Comparison of ENCODE assay signal across 19 cellular contexts in the genomic region with DNA sequence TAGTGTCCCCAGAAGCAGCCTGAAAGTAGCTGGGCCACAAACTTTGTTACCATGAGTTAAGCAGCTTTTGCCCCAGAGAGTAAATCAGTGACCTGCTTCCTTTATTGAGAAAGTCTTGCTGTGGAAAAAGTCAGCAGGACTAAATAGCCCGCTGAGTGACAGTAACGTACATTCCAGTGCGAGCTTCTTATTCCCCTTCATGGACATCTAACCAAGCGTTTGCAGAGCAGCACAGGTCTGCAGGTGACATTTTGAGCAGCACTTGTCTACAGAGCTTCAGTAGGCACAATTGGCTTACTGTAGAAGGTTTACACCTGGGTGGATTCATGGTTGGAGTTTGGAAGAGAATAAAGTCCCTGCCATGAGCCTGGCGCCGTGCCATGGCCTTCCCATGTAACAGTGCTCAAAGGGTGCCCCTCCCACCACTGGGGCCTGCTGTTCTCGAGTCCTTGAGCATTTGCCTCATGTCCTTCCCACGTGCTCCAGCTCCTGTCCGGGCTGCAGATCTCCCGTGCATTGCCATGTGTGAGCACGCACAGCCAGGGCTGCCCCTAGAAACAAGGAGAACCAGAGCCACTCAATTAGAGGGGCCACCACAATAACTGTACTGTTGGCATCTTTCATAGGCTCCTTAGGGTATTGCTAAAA. TPM values are rescaled to one million over a fixed set of nuclear protein-coding genes. Genes with fewer than 3 reads are reported as not detected.
DNase-seq lines count a peak whose midpoint lies in the region; ATAC-seq and TF ChIP-seq lines count a peak whose summit lies in the region.
"Had no signal": no experiment of that assay in that cellular context is flagged by ENCODE, and none has a peak within 500 bp of the region (broad histone marks: within the 10 kb centered on the region; RNA-seq: fewer than 3 reads in every experiment).

No MANE protein-coding gene starts in this region.

- POLR2A ChIA-PET in activated B cell treated with CpG ODN at 0.5 μM for 24 hours (lab: Charles Lee): interaction anchor here (0.7 to 17.4 kb wide), 13 partner anchors 9 to 354 kb away, joined by 3 to 677 read pairs (median 8); partner anchors contain the start of genes GRHPR and PAX5
- POLR2A ChIA-PET in PC-3 (lab: Charles Lee; ENCODE audit: unreplicated experiment): no interaction called here

- no peaks in the 10 kb centered on the region for H3K9me3 Mint-ChIP-seq in activated B cell treated with CpG ODN at 0.5 μM for 24 hours
- peaks cover 9 to 15% of the 10 kb centered on the region in 2 donors for H3K9me3 Mint-ChIP-seq in stimulated activated naive B cell treated with anti-CD40 and anti-IgM and Interleukin-4, amounts not matched to agents 10 μg/mL and 1 μg/mL and 100 μg/mL, for 72 hours
- H3K9me3 Mint-ChIP-seq: T-helper 2 cell treated with Interferon-gamma antibody and Interleukin-4, amounts not matched to agents 5 μg/mL and 100 μg/mL, for 36 hours had no signal

- CTCF ChIA-PET in activated B cell treated with CpG ODN at 0.5 μM for 24 hours (lab: Charles Lee) (interaction anchor here (1.4 to 3.5 kb wide), 3 partner anchors 10 to 30 kb away, joined by 4 to 21 read pairs (median 16); no protein-coding TSS in a partner anchor), PC-3 (lab: Charles Lee) (no interaction called here)

- H3K4me2 ChIP-seq in Karpas-422 (ENCODE audit: low read depth, low read length, poor library complexity, severe bottlenecking): peak overlapping the region; percentile 54
- no peak overlapping the region for H3K4me2 ChIP-seq in PC-3 (ENCODE audit: low read length)
- H3K4me2 ChIP-seq: BLaER1 treated with 17β-estradiol and CSF1 and Interleukin-3, amounts not matched to agents 10 nM and 100 nM had no signal

- WGBS in stomach, 5 donors: 81 to 90% (median 86%) methylated on average over 8 to 11 of the region's 11 CpGs

- TF ChIP-seq EP300 in stomach (IDR thresholded peaks at IDR 0.05): no peak

- peaks cover 3% of the 10 kb centered on the region; the same call in 1 of the 2 replicates for H3K9me3 ChIP-seq in Karpas-422 (ENCODE audit: low read length)
- no peaks in the 10 kb centered on the region for H3K9me3 ChIP-seq in PC-3 (ENCODE audit: low read length)
- no peaks in the 10 kb centered on the region for H3K9me3 ChIP-seq in stomach
- H3K9me3 ChIP-seq: MG63 had no signal

- TF ChIP-seq CTCF in activated B cell treated with CpG ODN at 0.5 μM for 24 hours (IDR thresholded peaks at IDR 0.05): no peak
- TF ChIP-seq CTCF in PC-3 (conservative IDR thresholded peaks at IDR 0.05; ENCODE audit: low read depth, low read length): no peak
- no peak for TF ChIP-seq CTCF in stomach (IDR thresholded peaks at IDR 0.05)

- no peaks in the 10 kb centered on the region for H3K27me3 Mint-ChIP-seq in activated B cell treated with CpG ODN at 0.5 μM for 24 hours
- no peaks in the 10 kb centered on the region for H3K27me3 Mint-ChIP-seq in stimulated activated naive B cell treated with anti-CD40 and anti-IgM and Interleukin-4, amounts not matched to agents 10 μg/mL and 1 μg/mL and 100 μg/mL, for 72 hours

- no peaks in the 10 kb centered on the region for H4K20me1 ChIP-seq in Karpas-422 (ENCODE audit: insufficient read depth, low read depth, low read length)
- H4K20me1 ChIP-seq in PC-3 (ENCODE audit: low read length): no peaks in the 10 kb centered on the region
- H4K20me1 ChIP-seq: BLaER1 treated with 17β-estradiol and CSF1 and Interleukin-3, amounts not matched to agents 10 nM and 100 nM had no signal

- H3K9ac ChIP-seq in Karpas-422 (ENCODE audit: low read length) (peak overlapping the region; percentile 83), PC-3 (ENCODE audit: low read length) (no peak overlapping the region)
- H3K9ac ChIP-seq: BLaER1 treated with 17β-estradiol and CSF1 and Interleukin-3, amounts not matched to agents 10 nM and 100 nM had no signal

- H3K4me1 ChIP-seq in Karpas-422 (ENCODE audit: low read length) (peaks cover 91% of the 10 kb centered on the region), PC-3 (ENCODE audit: insufficient read depth, low read length) (no peaks in the 10 kb centered on the region), stomach (no peaks in the 10 kb centered on the region)

- H3K36me3 ChIP-seq in Karpas-422 (ENCODE audit: insufficient read depth, low read length) (peaks cover 4% of the 10 kb centered on the region; the same call in 1 of the 2 replicates), PC-3 (ENCODE audit: low read depth, low read length) (no peaks in the 10 kb centered on the region), stomach (no peaks in the 10 kb centered on the region)
- H3K36me3 ChIP-seq: BLaER1 treated with 17β-estradiol and CSF1 and Interleukin-3, amounts not matched to agents 10 nM and 100 nM; MG63 had no signal

- H2AFZ ChIP-seq in Karpas-422 (ENCODE audit: low read length) (no peak overlapping the region), PC-3 (ENCODE audit: low read length) (no peak overlapping the region)

- ATAC-seq in activated B cell treated with CpG ODN at 0.5 μM for 24 hours (ENCODE audit: low read depth): no peak
- peak in 1 of 2 donors; percentile 8 for ATAC-seq in stimulated activated naive B cell treated with anti-CD40 and anti-IgM and Interleukin-4, amounts not matched to agents 10 μg/mL and 1 μg/mL and 100 μg/mL, for 72 hours (replicated peaks)
- no peak for ATAC-seq in PC-3

- peak overlapping the region; percentile 15 for H3K4me3 Mint-ChIP-seq in activated B cell treated with CpG ODN at 0.5 μM for 24 hours
- H3K4me3 Mint-ChIP-seq in stimulated activated naive B cell treated with anti-CD40 and anti-IgM and Interleukin-4, amounts not matched to agents 10 μg/mL and 1 μg/mL and 100 μg/mL, for 72 hours: peak overlapping the region in 1 of 2 donors; percentile 41
- H3K4me3 Mint-ChIP-seq: T-helper 2 cell treated with Interferon-gamma antibody and Interleukin-4, amounts not matched to agents 5 μg/mL and 100 μg/mL, for 36 hours had no signal

- DNase-seq in DMS 273 (lab: John Stamatoyannopoulos, UW; ENCODE audit: unreplicated experiment) (peak; percentile 21), DMS 273 treated with DMSO at 0.1 percent for 48 hours (lab: John Stamatoyannopoulos, UW) (no peak), Karpas-422 (peak; percentile 83), activated B cell treated with CpG ODN at 0.5 μM for 24 hours (no peak), nucleus accumbens (lab: John Stamatoyannopoulos, UW) (no peak), PC-3 (no peak), stomach (no peak)
- no peak for DNase-seq in stimulated activated naive B cell treated with anti-CD40 and anti-IgM and Interleukin-4, amounts not matched to agents 10 μg/mL and 1 μg/mL and 100 μg/mL, for 72 hours
- DNase-seq: KG1, MG63, NCI-H1105 treated with DMSO at 0.1 percent for 48 hours, NCI-H1930, NCI-H526 treated with DMSO at 0.1 percent for 48 hours, SIG-M5, SW 1271 had no signal

- peak overlapping the region; percentile 97 for H3K27ac Mint-ChIP-seq in activated B cell treated with CpG ODN at 0.5 μM for 24 hours
- H3K27ac Mint-ChIP-seq in stimulated activated naive B cell treated with anti-CD40 and anti-IgM and Interleukin-4, amounts not matched to agents 10 μg/mL and 1 μg/mL and 100 μg/mL, for 72 hours: peak overlapping the region; percentile 96
- H3K27ac Mint-ChIP-seq: T-helper 2 cell treated with Interferon-gamma antibody and Interleukin-4, amounts not matched to agents 5 μg/mL and 100 μg/mL, for 36 hours had no signal

- H3K27me3 ChIP-seq in Karpas-422 (ENCODE audit: low read length): no peaks in the 10 kb centered on the region
- H3K27me3 ChIP-seq in PC-3 (ENCODE audit: low read length): no peaks in the 10 kb centered on the region
- no peaks in the 10 kb centered on the region for H3K27me3 ChIP-seq in stomach
- H3K27me3 ChIP-seq: BLaER1 treated with 17β-estradiol and CSF1 and Interleukin-3, amounts not matched to agents 10 nM and 100 nM; MG63 had no signal

- H3K4me3 ChIP-seq in Karpas-422 (ENCODE audit: low read length): no peak overlapping the region
- H3K4me3 ChIP-seq in PC-3 (ENCODE audit: low read length): no peak overlapping the region
- no peak overlapping the region for H3K4me3 ChIP-seq in stomach
- H3K4me3 ChIP-seq: BLaER1 treated with 17β-estradiol and CSF1 and Interleukin-3, amounts not matched to agents 10 nM and 100 nM; MG63 had no signal

- H3K9me2 ChIP-seq in Karpas-422 (replicated peaks; ENCODE audit: insufficient read depth, low read length): no peaks in the 10 kb centered on the region
- no peaks in the 10 kb centered on the region for H3K9me2 ChIP-seq in PC-3 (replicated peaks; ENCODE audit: low read length)

- no TSS peak for BruUV-seq in PC-3 (replicated peaks; lab: Mats Ljungman, UMichigan)

- TF ChIP-seq POLR2A in stomach (IDR thresholded peaks at IDR 0.05): no peak

- peaks cover 94% of the 10 kb centered on the region for H3K4me1 Mint-ChIP-seq in activated B cell treated with CpG ODN at 0.5 μM for 24 hours
- H3K4me1 Mint-ChIP-seq in stimulated activated naive B cell treated with anti-CD40 and anti-IgM and Interleukin-4, amounts not matched to agents 10 μg/mL and 1 μg/mL and 100 μg/mL, for 72 hours: peaks cover 65 to 93% of the 10 kb centered on the region in 2 donors

- H3K36me3 Mint-ChIP-seq in activated B cell treated with CpG ODN at 0.5 μM for 24 hours (ENCODE audit: low read depth): peaks cover 7% of the 10 kb centered on the region
- peaks cover 13 to 46% of the 10 kb centered on the region in 2 donors for H3K36me3 Mint-ChIP-seq in stimulated activated naive B cell treated with anti-CD40 and anti-IgM and Interleukin-4, amounts not matched to agents 10 μg/mL and 1 μg/mL and 100 μg/mL, for 72 hours

- H3K27ac ChIP-seq in Karpas-422 (ENCODE audit: low read length): peak overlapping the region; percentile 96
- H3K27ac ChIP-seq in PC-3 (ENCODE audit: low read length): no peak overlapping the region
- H3K27ac ChIP-seq in stomach: no peak overlapping the region
- H3K27ac ChIP-seq: 22Rv1; BLaER1 treated with 17β-estradiol and CSF1 and Interleukin-3, amounts not matched to agents 10 nM and 100 nM; HL-60 had no signal

- intact Hi-C loops in activated B cell treated with CpG ODN at 0.5 μM for 24 hours (cut with micrococcal nuclease) (no loop called here), PC-3 (cut with micrococcal nuclease) (no loop called here), stomach (cut with DNase I; ENCODE audit: low total_unique reads) (no loop called here)

- H3F3A ChIP-seq in PC-3 (ENCODE audit: low read length, unreplicated experiment): no peaks in the 10 kb centered on the region

- no peaks in the 10 kb centered on the region for H3K79me2 ChIP-seq in Karpas-422 (ENCODE audit: low read length)
- no peaks in the 10 kb centered on the region for H3K79me2 ChIP-seq in PC-3 (ENCODE audit: low read length)

RNA-seq across cellular contexts. Expression of gene GRHPR, which starts 41.3 kb away (rescaled TPM):
- total RNA-seq in Karpas-422 (2014; rRNA removed; shearing (Covaris generic); ENCODE audit: low replicate concordance): 234 and 345 TPM in 2 replicates
- total RNA-seq in activated B cell treated with CpG ODN at 0.5 μM for 24 hours: 315 TPM in 2 replicates
- total RNA-seq in PC-3 (2014; rRNA removed): 75.3 and 84.1 TPM in 2 replicates
- total RNA-seq in stomach: 100 to 1,000 TPM in 1 of 5 donors, 10 to 100 TPM in 4; 48.7 to 107 (median 76.8) TPM
- 100 to 1,000 TPM in 1 of 3 donors, 10 to 100 TPM in 2; 76.3 to 111 (median 86.0) TPM for polyA plus RNA-seq in stomach

Comparison
In these comparisons a context has a peak if more than half of its experiments do, and no peak if none do; other contexts are left out.
1. DNase-seq: peak in DMS 273 (single experiment) and Karpas-422 (single experiment); none in DMS 273 treated with DMSO at 0.1 percent for 48 hours (single experiment), activated B cell treated with CpG ODN at 0.5 μM for 24 hours (single experiment), stimulated activated naive B cell treated with anti-CD40 and anti-IgM and Interleukin-4, amounts not matched to agents 10 μg/mL and 1 μg/mL and 100 μg/mL, for 72 hours (single experiment), nucleus accumbens (0 of 56), PC-3 (single experiment) and stomach (single experiment).